Comparison of ENCODE assay signal across 9 cellular contexts in genomic region chr12:26810330-26810729, GRCh38. TPM values are rescaled to one million over a fixed set of nuclear protein-coding genes. Genes with fewer than 3 reads are reported as not detected.
DNase-seq lines count a peak whose midpoint lies in the region; ATAC-seq and TF ChIP-seq lines count a peak whose summit lies in the region.
"Had no signal": no experiment of that assay in that cellular context is flagged by ENCODE, and none has a peak within 500 bp of the region (broad histone marks: within the 10 kb centered on the region; RNA-seq: fewer than 3 reads in every experiment).

No MANE protein-coding gene starts in this region.

- no peak overlapping the region for H3K4ac ChIP-seq in mesenchymal stem cell (ENCODE audit: low read depth in 1 of 2, low read length in 2 of 2)

- TF ChIP-seq CTCF in fibroblast of lung (conservative IDR thresholded peaks at IDR 0.05 in 1 of 2, IDR thresholded peaks at IDR 0.05 in 1 of 2; ENCODE audit: low read depth in 1 of 2, low read length in 2 of 2) (no peak), thoracic aorta (IDR thresholded peaks at IDR 0.05) (no peak), Caco-2 (IDR thresholded peaks at IDR 0.05; ENCODE audit: insufficient read depth in 1 of 2, low read depth in 1 of 2, low read length in 1 of 2, severe bottlenecking in 1 of 2, unreplicated experiment in 1 of 2) (no peak), natural killer cell (IDR thresholded peaks at IDR 0.05) (no peak)

- no peak overlapping the region for H2BK120ac ChIP-seq in mesenchymal stem cell (ENCODE audit: low read depth, low read length)

- POLR2A ChIA-PET in Caco-2 (lab: Charles Lee): no interaction called here

- peak; percentile 90 for ATAC-seq in thoracic aorta (ENCODE audit: insufficient number of reproducible peaks, low FRiP score, low read depth)
- ATAC-seq in natural killer cell: no peak
- no peak for ATAC-seq in HG03342 (IDR thresholded peaks at IDR 0.05; ENCODE audit: unreplicated experiment)

- no peaks in the 10 kb centered on the region for H3K79me2 ChIP-seq in fibroblast of lung (ENCODE audit: control insufficient read depth, insufficient read depth, low read length)

- no peak overlapping the region for H3K18ac ChIP-seq in mesenchymal stem cell (ENCODE audit: low read depth in 1 of 2, low read length in 2 of 2)

- H3K4me2 ChIP-seq in fibroblast of lung (ENCODE audit: extremely low read depth, insufficient read depth, low read length) (peak overlapping the region; percentile 82), mesenchymal stem cell (ENCODE audit: low read length, poor library complexity, severe bottlenecking) (no peak overlapping the region)

- no peak overlapping the region for H2BK5ac ChIP-seq in mesenchymal stem cell (ENCODE audit: low read depth, low read length, poor library complexity, severe bottlenecking)

- H3K79me1 ChIP-seq in mesenchymal stem cell (replicated peaks; ENCODE audit: low read length, poor library complexity, severe bottlenecking): peaks cover 22% of the 10 kb centered on the region

- H3K36me3 ChIP-seq in SJCRH30 (no peaks in the 10 kb centered on the region), fibroblast of lung (ENCODE audit: control insufficient read depth, insufficient read depth, low read length) (no peaks in the 10 kb centered on the region), mesenchymal stem cell (ENCODE audit: control insufficient read depth in 1 of 2, insufficient read depth in 2 of 2, low read depth in 1 of 2, low read length in 2 of 2) (no peaks in the 10 kb centered on the region), thoracic aorta (no peaks in the 10 kb centered on the region), Caco-2 (ENCODE audit: control insufficient read depth, insufficient read depth, low read length) (peaks cover 2% of the 10 kb centered on the region; the same call in 1 of the 2 replicates)

- H2AFZ ChIP-seq in fibroblast of lung (ENCODE audit: low read length) (peak overlapping the region; percentile 59), mesenchymal stem cell (ENCODE audit: low read depth, low read length) (no peak overlapping the region)

- H2BK12ac ChIP-seq in mesenchymal stem cell (ENCODE audit: low read length in 2 of 2): no peak overlapping the region

- H4K91ac ChIP-seq in mesenchymal stem cell (ENCODE audit: low read length): no peak overlapping the region

- H3K9me3 ChIP-seq in SJCRH30 (replicated peaks) (no peaks in the 10 kb centered on the region; the same call in 1 of the 2 replicates), fibroblast of lung (ENCODE audit: control insufficient read depth, insufficient read depth, low read depth, low read length) (no peaks in the 10 kb centered on the region), mesenchymal stem cell (ENCODE audit: control insufficient read depth, low read length) (no peaks in the 10 kb centered on the region), thoracic aorta (no peaks in the 10 kb centered on the region), Caco-2 (no peaks in the 10 kb centered on the region)

- H3K27me3 ChIP-seq in SJCRH30 (no peaks in the 10 kb centered on the region), fibroblast of lung (ENCODE audit: control insufficient read depth, insufficient read depth, low read length) (no peaks in the 10 kb centered on the region), mesenchymal stem cell (ENCODE audit: control insufficient read depth in 1 of 2, insufficient read depth in 1 of 2, low read length in 2 of 2) (no peaks in the 10 kb centered on the region), thoracic aorta (replicated peaks; ENCODE audit: insufficient read depth) (no peaks in the 10 kb centered on the region), Caco-2 (replicated peaks; ENCODE audit: control insufficient read depth, insufficient read depth, low read length) (no peaks in the 10 kb centered on the region)

- H3K4me1 ChIP-seq in SJCRH30 (peaks cover 16% of the 10 kb centered on the region), fibroblast of lung (ENCODE audit: control insufficient read depth, extremely low read depth, insufficient read depth, low read length) (no peaks in the 10 kb centered on the region), mesenchymal stem cell (ENCODE audit: control insufficient read depth, insufficient read depth, low read depth, low read length) (peaks cover 4% of the 10 kb centered on the region), thoracic aorta (ENCODE audit: control insufficient read depth in 1 of 2, low read depth in 2 of 2) (peaks cover 11 to 27% of the 10 kb centered on the region in 2 donors), Caco-2 (peaks cover 12% of the 10 kb centered on the region)

- no peaks in the 10 kb centered on the region for H3K27me3 Mint-ChIP-seq in Caco-2 (ENCODE audit: insufficient read depth, unreplicated experiment)
- H3K27me3 Mint-ChIP-seq in natural killer cell (ENCODE audit: low read depth in 2 of 2): no peaks in the 10 kb centered on the region

- no peak overlapping the region for H3K4me3 Mint-ChIP-seq in Caco-2 (ENCODE audit: unreplicated experiment)
- H3K4me3 Mint-ChIP-seq in natural killer cell: no peak overlapping the region

- H3K27ac Mint-ChIP-seq in Caco-2 (ENCODE audit: unreplicated experiment) (no peak overlapping the region), natural killer cell (no peak overlapping the region)

- no peak overlapping the region for H2AK5ac ChIP-seq in mesenchymal stem cell (ENCODE audit: low read length, severe bottlenecking)

- H3K36me3 Mint-ChIP-seq in Caco-2 (ENCODE audit: insufficient read depth, unreplicated experiment): peaks cover 11% of the 10 kb centered on the region
- no peaks in the 10 kb centered on the region for H3K36me3 Mint-ChIP-seq in natural killer cell

- no peaks in the 10 kb centered on the region for H4K20me1 ChIP-seq in fibroblast of lung (ENCODE audit: control insufficient read depth, extremely low read depth, insufficient read depth, low read length)

- H3K9me3 Mint-ChIP-seq in Caco-2 (ENCODE audit: unreplicated experiment) (no peaks in the 10 kb centered on the region), natural killer cell (no peaks in the 10 kb centered on the region)

- H3K27ac ChIP-seq in SJCRH30 (peak overlapping the region; percentile 27; the same call in 1 of the 2 replicates), fibroblast of lung (ENCODE audit: insufficient read depth, low read length) (peak overlapping the region; percentile 33), mesenchymal stem cell (ENCODE audit: low read length, poor library complexity, severe bottlenecking) (peak overlapping the region; percentile 79), thoracic aorta (peak overlapping the region; percentile 72 to 81)

- WGBS in mesenchymal stem cell: 81% methylated on average over 4 of the region's 4 CpGs

- H4K8ac ChIP-seq in mesenchymal stem cell (ENCODE audit: low read length): peak overlapping the region; percentile 12

- no peak overlapping the region for H3K4me3 ChIP-seq in SJCRH30
- peak overlapping the region in 3 of 4 experiments; percentile 9 to 39 (median 32) for H3K4me3 ChIP-seq in fibroblast of lung (replicated peaks in 1 of 4; ENCODE audit: control extremely low read depth in 1 of 4, insufficient read depth in 1 of 4, low read depth in 3 of 4, low read length in 4 of 4)
- peak overlapping the region in 1 of 2 experiments; percentile 64 for H3K4me3 ChIP-seq in mesenchymal stem cell (ENCODE audit: insufficient read depth in 1 of 2, low read depth in 1 of 2, low read length in 2 of 2)
- peak overlapping the region; percentile 62 for H3K4me3 ChIP-seq in thoracic aorta
- H3K4me3 ChIP-seq in Caco-2 (ENCODE audit: low read depth, low read length): no peak overlapping the region

- DNase-seq in SJCRH30: no peak
- DNase-seq in fibroblast of lung (ENCODE audit: low read depth in 2 of 2): peak; percentile 79 to 91
- peak; percentile 66 for DNase-seq in mesenchymal stem cell
- no peak for DNase-seq in thoracic aorta (ENCODE audit: low spot score)
- no peak for DNase-seq in SIG-M5 (lab: John Stamatoyannopoulos, UW)
- no peak for DNase-seq in Caco-2
- no peak for DNase-seq in natural killer cell
- DNase-seq: NCI-H187 treated with DMSO at 0.1 percent for 48 hours had no signal

- no peak overlapping the region for H2BK15ac ChIP-seq in mesenchymal stem cell (ENCODE audit: low read depth, poor library complexity, severe bottlenecking)

- CTCF ChIA-PET in Caco-2 (lab: Charles Lee): no interaction called here

- no TSS peak for BruUV-seq in Caco-2 (replicated peaks; lab: Mats Ljungman, UMichigan)

- H3K4me1 Mint-ChIP-seq in Caco-2 (ENCODE audit: low read depth, unreplicated experiment): peaks cover 14% of the 10 kb centered on the region
- peaks cover 25 to 27% of the 10 kb centered on the region in 2 donors for H3K4me1 Mint-ChIP-seq in natural killer cell

- H3K9ac ChIP-seq in fibroblast of lung (ENCODE audit: insufficient read depth, low read length) (no peak overlapping the region), mesenchymal stem cell (ENCODE audit: low read length) (peak overlapping the region; percentile 78)

- no peak overlapping the region for H3K14ac ChIP-seq in mesenchymal stem cell (ENCODE audit: low read length in 2 of 2)

- no peak overlapping the region for H3K23ac ChIP-seq in mesenchymal stem cell (ENCODE audit: low read length in 2 of 2)

- intact Hi-C loops in Caco-2 (cut with micrococcal nuclease; ENCODE audit: unreplicated experiment) (no loop called here), natural killer cell (cut with micrococcal nuclease) (no loop called here)

RNA-seq across cellular contexts. Expression of gene ITPR2, which starts 22.7 kb away (rescaled TPM):
- total RNA-seq in SJCRH30 (2014; rRNA removed; shearing (Covaris generic)): 7.8 and 8.7 TPM in 2 replicates
- total RNA-seq in fibroblast of lung (13.6 and 24.6 TPM in 2 replicates), thoracic aorta (10 to 100 TPM; 28.3 to 86.3 TPM), Caco-2 (2022) (41.6 and 51.5 TPM in 2 replicates), natural killer cell (10 to 100 TPM; 59.1 to 70.7 (median 68.2) TPM)
- 3.6 and 5.1 TPM in 2 replicates for polyA plus RNA-seq in fibroblast of lung
- polyA plus RNA-seq in fibroblast of lung (2012): 2.9 and 3.4 TPM in 2 replicates
- polyA minus RNA-seq in fibroblast of lung (ENCODE audit: low replicate concordance): 5.1 and 5.7 TPM in 2 replicates
- polyA plus RNA-seq in mesenchymal stem cell (2013, experiment 1 of 2): 7.2 TPM
- polyA plus RNA-seq in mesenchymal stem cell (2013, experiment 2 of 2): 6.8 TPM

Comparison
In these comparisons a context has a peak if more than half of its experiments do, and no peak if none do; other contexts are left out.
1. DNase-seq: peak in fibroblast of lung (2 of 2) and mesenchymal stem cell (single experiment); none in SJCRH30 (0 of 2), thoracic aorta (single experiment), SIG-M5 (single experiment), Caco-2 (0 of 2) and natural killer cell (single experiment).
2. H3K27ac ChIP-seq: peak in every context shown above with its lines; median percentile 79 in mesenchymal stem cell; 76 in thoracic aorta; 33 in fibroblast of lung; 27 in SJCRH30.
3. H3K4me3 ChIP-seq: peak in fibroblast of lung (3 of 4) and thoracic aorta (single experiment); none in SJCRH30 (single experiment) and Caco-2 (single experiment).